Comparison of ENCODE assay signal across 8 cellular contexts in genomic region chr12:119036878-119037493, GRCh38. TPM values are rescaled to one million over a fixed set of nuclear protein-coding genes. Genes with fewer than 3 reads are reported as not detected.
DNase-seq lines count a peak whose midpoint lies in the region; ATAC-seq, FAIRE-seq and TF ChIP-seq lines count a peak whose summit lies in the region.

No MANE protein-coding gene starts in this region.

- CTCF ChIA-PET in A549 (lab: Yijun Ruan, JAX) = interaction anchor here (0.6 to 1.8 kb wide), 19 partner anchors 8 to 631 kb away, joined by 3 to 6 read pairs (median 4); partner anchors contain the start of gene PRKAB1

- H3K27me3 ChIP-seq in dorsolateral prefrontal cortex = no peaks in the 10 kb centered on the region
- no peaks in the 10 kb centered on the region for H3K27me3 ChIP-seq in prostate gland (replicated peaks; ENCODE audit: insufficient read depth)

- H3K27ac ChIP-seq in A549 = no peak overlapping the region
- H3K27ac ChIP-seq in dorsolateral prefrontal cortex = peak overlapping the region in 25 of 59 donors; percentile 0 to 60 (median 31)
- no peak overlapping the region for H3K27ac ChIP-seq in prostate gland

- POLR2A ChIA-PET in A549 (lab: Yijun Ruan, JAX) = interaction anchor here (1.0 kb wide), 1 partner anchor 630 kb away, joined by 3 read pairs; no protein-coding TSS in a partner anchor

- DNase-seq in A549 (ENCODE audit: low read depth in 1 of 2, low spot score in 1 of 2) = peak; percentile 33 to 36
- peak; percentile 20 for DNase-seq in DMS53 treated with DMSO at 0.1 percent for 48 hours (lab: John Stamatoyannopoulos, UW; ENCODE audit: unreplicated experiment)
- DNase-seq in NCI-H1694 (lab: John Stamatoyannopoulos, UW) = peak; percentile 65
- DNase-seq in dorsolateral prefrontal cortex = peak in 2 of 10 donors; percentile 34 to 43
- no peak for DNase-seq in prostate gland (ENCODE audit: low spot score)

- no peak for TF ChIP-seq POLR2A in A549 (IDR thresholded peaks at IDR 0.05; ENCODE audit: low read length)
- no peak for TF ChIP-seq POLR2A in prostate gland (IDR thresholded peaks at IDR 0.05)

- H3K9me3 ChIP-seq in A549 = no peaks in the 10 kb centered on the region
- no peaks in the 10 kb centered on the region for H3K9me3 ChIP-seq in prostate gland

- TF ChIP-seq CTCF in A549 (IDR thresholded peaks at IDR 0.05) = peak; percentile 49
- peak; percentile 41 to 75 (median 62) for TF ChIP-seq CTCF in dorsolateral prefrontal cortex (IDR thresholded peaks at IDR 0.05 in 54 of 56, conservative IDR thresholded peaks at IDR 0.05 in 2 of 56; ENCODE audit: low read depth in 1 of 56, partially characterized antibody in 56 of 56)
- TF ChIP-seq CTCF in prostate gland (IDR thresholded peaks at IDR 0.05) = peak; percentile 12 to 51 (median 25)

- TF ChIP-seq EP300 in A549 (IDR thresholded peaks at IDR 0.05) = no peak

- H3K4me1 ChIP-seq in A549 (no peaks in the 10 kb centered on the region), prostate gland (replicated peaks) (no peaks in the 10 kb centered on the region)

- peak in 1 of 2 experiments; percentile 79; a peak in 3 of 6 replicates for ATAC-seq in A549
- no peak for ATAC-seq in HG03159 (IDR thresholded peaks at IDR 0.05; ENCODE audit: unreplicated experiment)
- ATAC-seq in GM21528 (IDR thresholded peaks at IDR 0.05; ENCODE audit: low FRiP score, unreplicated experiment) = no peak
- ATAC-seq in GM19397 (IDR thresholded peaks at IDR 0.05; ENCODE audit: unreplicated experiment) = no peak

- H3K4me2 ChIP-seq in A549 = no peak overlapping the region

- H3K4me3 ChIP-seq in A549 = no peak overlapping the region
- H3K4me3 ChIP-seq in dorsolateral prefrontal cortex = no peak overlapping the region
- H3K4me3 ChIP-seq in prostate gland = no peak overlapping the region

- no peak for FAIRE-seq in A549 (lab: Jason Lieb, UNC)

- intact Hi-C loops in dorsolateral prefrontal cortex (cut with DNase I) (loop anchor here in 1 of 2 donors (5.0 kb wide), 1 partner anchor 630 kb away; no protein-coding TSS in a partner anchor), prostate gland (cut with DNase I) (loop anchor here (10.0 kb wide), 1 partner anchor 632 kb away; no protein-coding TSS in a partner anchor)

- H3K36me3 ChIP-seq in prostate gland = no peaks in the 10 kb centered on the region

- 13% methylated on average over 13 of the region's 13 CpGs for WGBS in A549 (ENCODE audit: missing lambda C conversion rate)
- WGBS in prostate gland = 42% methylated on average over 13 of the region's 13 CpGs

- peak; percentile 25 to 42; a peak in 2 of 5 replicates for TF ChIP-seq RAD21 in A549 (conservative IDR thresholded peaks at IDR 0.05 in 1 of 2, IDR thresholded peaks at IDR 0.05 in 1 of 2)

TF ChIP-seq in A549, 52 proteins besides CTCF, POLR2A, EP300 and RAD21:
- no peak for TF ChIP-seq MAX (IDR thresholded peaks at IDR 0.05)
- peak; percentile 40; the same call in 1 of the 3 replicates for TF ChIP-seq SMC3 (IDR thresholded peaks at IDR 0.05)
- TF ChIP-seq SREBF2 (IDR thresholded peaks at IDR 0.05) = no peak

RNA-seq across cellular contexts. Expression of gene SRRM4, which starts 55.6 kb away (rescaled TPM):
- polyA plus RNA-seq in A549 (2011; rRNA removed) (not detected in 2 replicates), A549 (2017; fragmentation: RNase III; extraction: RNeasy Plus Mini Kit Qiagen cat#74134 plus additional on column Dnase treatment) (not detected in 3 replicates)
- polyA plus RNA-seq in A549 (2012; cell fraction: cytosol; rRNA removed) = not detected in 2 replicates
- not detected in 2 replicates for polyA plus RNA-seq in A549 (2012; cell fraction: nucleus; rRNA removed)
- 0.04 TPM in 1 of 2 replicates, not detected in the other for polyA minus RNA-seq in A549 (2011; rRNA and poly(A)+ RNA removed)
- total RNA-seq in dorsolateral prefrontal cortex (10 to 100 TPM; 19.2 to 83.1 (median 56.9) TPM), prostate gland (under 1 TPM; 0.05 to 0.11 TPM)

Comparison
In these comparisons a context has a peak if more than half of its experiments do, and no peak if none do; other contexts are left out.
1. RNA of gene SRRM4, which starts 55.6 kb away (total RNA-seq): 19.2 to 83.1 TPM in dorsolateral prefrontal cortex; 0.05 to 0.11 TPM in prostate gland; every median in the first group is over 10 times any median in the second.
2. Peak in every context shown above with its lines, with median percentiles within 50 percentile points of each other: CTCF ChIP-seq.